Comparison of ENCODE assay signal across 1 cellular context in the genomic region with DNA sequence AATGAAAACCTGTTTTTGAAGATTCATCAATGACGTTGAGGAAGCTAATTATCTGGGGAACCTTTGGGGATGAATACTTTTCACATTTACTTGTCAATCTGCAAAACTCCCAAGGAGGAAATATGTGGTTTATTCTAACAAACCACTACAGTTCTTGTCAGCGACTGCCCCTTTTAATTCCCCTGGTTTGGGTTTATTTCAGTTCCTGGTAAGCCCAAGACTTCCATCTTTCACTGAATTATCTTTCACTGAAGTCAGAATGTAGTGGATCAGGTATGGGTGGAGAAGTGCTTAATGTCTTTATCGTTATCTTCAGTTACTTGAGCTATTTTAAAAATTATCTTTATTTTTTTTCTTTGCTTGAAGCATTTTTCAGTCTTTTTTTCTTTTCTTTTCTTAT.
TF ChIP-seq lines count a peak whose summit lies in the region.

No MANE protein-coding gene starts in this region.

TF ChIP-seq in WTC11, 78 proteins besides CTCF, POLR2A, EP300 and RAD21 (continued from another document):
- TF ChIP-seq, protein P1, sequence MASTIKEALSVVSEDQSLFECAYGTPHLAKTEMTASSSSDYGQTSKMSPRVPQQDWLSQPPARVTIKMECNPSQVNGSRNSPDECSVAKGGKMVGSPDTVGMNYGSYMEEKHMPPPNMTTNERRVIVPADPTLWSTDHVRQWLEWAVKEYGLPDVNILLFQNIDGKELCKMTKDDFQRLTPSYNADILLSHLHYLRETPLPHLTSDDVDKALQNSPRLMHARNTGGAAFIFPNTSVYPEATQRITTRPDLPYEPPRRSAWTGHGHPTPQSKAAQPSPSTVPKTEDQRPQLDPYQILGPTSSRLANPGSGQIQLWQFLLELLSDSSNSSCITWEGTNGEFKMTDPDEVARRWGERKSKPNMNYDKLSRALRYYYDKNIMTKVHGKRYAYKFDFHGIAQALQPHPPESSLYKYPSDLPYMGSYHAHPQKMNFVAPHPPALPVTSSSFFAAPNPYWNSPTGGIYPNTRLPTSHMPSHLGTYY (CRISPR knock-in tag; IDR thresholded peaks at IDR 0.05) = no peak
- TF ChIP-seq KAT7 (CRISPR knock-in tag; IDR thresholded peaks at IDR 0.05; ENCODE audit: borderline replicate concordance) = no peak
- TF ChIP-seq, protein P2, sequence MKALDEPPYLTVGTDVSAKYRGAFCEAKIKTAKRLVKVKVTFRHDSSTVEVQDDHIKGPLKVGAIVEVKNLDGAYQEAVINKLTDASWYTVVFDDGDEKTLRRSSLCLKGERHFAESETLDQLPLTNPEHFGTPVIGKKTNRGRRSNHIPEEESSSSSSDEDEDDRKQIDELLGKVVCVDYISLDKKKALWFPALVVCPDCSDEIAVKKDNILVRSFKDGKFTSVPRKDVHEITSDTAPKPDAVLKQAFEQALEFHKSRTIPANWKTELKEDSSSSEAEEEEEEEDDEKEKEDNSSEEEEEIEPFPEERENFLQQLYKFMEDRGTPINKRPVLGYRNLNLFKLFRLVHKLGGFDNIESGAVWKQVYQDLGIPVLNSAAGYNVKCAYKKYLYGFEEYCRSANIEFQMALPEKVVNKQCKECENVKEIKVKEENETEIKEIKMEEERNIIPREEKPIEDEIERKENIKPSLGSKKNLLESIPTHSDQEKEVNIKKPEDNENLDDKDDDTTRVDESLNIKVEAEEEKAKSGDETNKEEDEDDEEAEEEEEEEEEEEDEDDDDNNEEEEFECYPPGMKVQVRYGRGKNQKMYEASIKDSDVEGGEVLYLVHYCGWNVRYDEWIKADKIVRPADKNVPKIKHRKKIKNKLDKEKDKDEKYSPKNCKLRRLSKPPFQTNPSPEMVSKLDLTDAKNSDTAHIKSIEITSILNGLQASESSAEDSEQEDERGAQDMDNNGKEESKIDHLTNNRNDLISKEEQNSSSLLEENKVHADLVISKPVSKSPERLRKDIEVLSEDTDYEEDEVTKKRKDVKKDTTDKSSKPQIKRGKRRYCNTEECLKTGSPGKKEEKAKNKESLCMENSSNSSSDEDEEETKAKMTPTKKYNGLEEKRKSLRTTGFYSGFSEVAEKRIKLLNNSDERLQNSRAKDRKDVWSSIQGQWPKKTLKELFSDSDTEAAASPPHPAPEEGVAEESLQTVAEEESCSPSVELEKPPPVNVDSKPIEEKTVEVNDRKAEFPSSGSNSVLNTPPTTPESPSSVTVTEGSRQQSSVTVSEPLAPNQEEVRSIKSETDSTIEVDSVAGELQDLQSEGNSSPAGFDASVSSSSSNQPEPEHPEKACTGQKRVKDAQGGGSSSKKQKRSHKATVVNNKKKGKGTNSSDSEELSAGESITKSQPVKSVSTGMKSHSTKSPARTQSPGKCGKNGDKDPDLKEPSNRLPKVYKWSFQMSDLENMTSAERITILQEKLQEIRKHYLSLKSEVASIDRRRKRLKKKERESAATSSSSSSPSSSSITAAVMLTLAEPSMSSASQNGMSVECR (CRISPR knock-in tag; IDR thresholded peaks at IDR 0.05; ENCODE audit: borderline replicate concordance) = no peak
- no peak for TF ChIP-seq TCF7 (CRISPR knock-in tag; IDR thresholded peaks at IDR 0.05; ENCODE audit: low read depth)
